Comparison of ENCODE assay signal across 8 cellular contexts in genomic region chr3:140898340-140899180, GRCh38. TPM values are rescaled to one million over a fixed set of nuclear protein-coding genes. Genes with fewer than 3 reads are reported as not detected.
A peak's percentile ranks its signal among the peaks of the same experiment; 100 is the strongest.
DNase-seq lines count a peak whose midpoint lies in the region; ATAC-seq and TF ChIP-seq lines count a peak whose summit lies in the region.

No MANE protein-coding gene starts in this region.

- no peak overlapping the region for H3K27ac Mint-ChIP-seq in endodermal cell

- no peak for ATAC-seq in HG02840 (IDR thresholded peaks at IDR 0.05; ENCODE audit: low FRiP score, unreplicated experiment)

- peaks cover 11% of the 10 kb centered on the region for H3K27me3 Mint-ChIP-seq in endodermal cell (ENCODE audit: insufficient read depth)

- peaks cover 20% of the 10 kb centered on the region for H3K4me1 Mint-ChIP-seq in endodermal cell

- H3K36me3 ChIP-seq in Peyer's patch (no peaks in the 10 kb centered on the region), endodermal cell (ENCODE audit: control insufficient read depth, insufficient read depth, low read length) (no peaks in the 10 kb centered on the region)

- H3K4me1 ChIP-seq in Peyer's patch (no peaks in the 10 kb centered on the region), endodermal cell (ENCODE audit: control insufficient read depth, insufficient read depth, low read length) (no peaks in the 10 kb centered on the region)

- no peak overlapping the region for H3K4me3 Mint-ChIP-seq in endodermal cell

- H3K9me3 Mint-ChIP-seq in endodermal cell = no peaks in the 10 kb centered on the region

- H3K27ac ChIP-seq in Peyer's patch = no peak overlapping the region
- no peak overlapping the region for H3K27ac ChIP-seq in endodermal cell (ENCODE audit: low read depth, low read length)

- no peak for TF ChIP-seq POLR2A in Peyer's patch (IDR thresholded peaks at IDR 0.05)

- H3K36me3 Mint-ChIP-seq in endodermal cell (ENCODE audit: low read depth) = no peaks in the 10 kb centered on the region

- no peak overlapping the region for H3K9ac ChIP-seq in endodermal cell (ENCODE audit: extremely low read depth, low read length, poor library complexity, severe bottlenecking)

- TF ChIP-seq CTCF in AG09309 (IDR thresholded peaks at IDR 0.05; ENCODE audit: control insufficient read depth, insufficient read depth, low read depth, low read length, missing control alignments) (peak; percentile 63), GM12865 (IDR thresholded peaks at IDR 0.05; ENCODE audit: insufficient read depth, low read depth, low read length, missing control alignments) (peak; percentile 48), LNCAP (IDR thresholded peaks at IDR 0.05) (peak; percentile 80), Peyer's patch (IDR thresholded peaks at IDR 0.05) (peak in 5 of 6 experiments; percentile 42 to 86 (median 78)), endodermal cell (conservative IDR thresholded peaks at IDR 0.05) (peak; percentile 76)

- WGBS in endodermal cell (ENCODE audit: insufficient coverage in 1 of 2, insufficient read length in 1 of 2), 2 experiments = 75% methylated on average over 3 of the region's 3 CpGs; no CpG with 5 or more reads in 1 of the 2 experiments

- H3K9me3 ChIP-seq in Peyer's patch (no peaks in the 10 kb centered on the region), endodermal cell (ENCODE audit: control insufficient read depth, low read length) (no peaks in the 10 kb centered on the region)

- no peak overlapping the region for H3K4me3 ChIP-seq in AG09309 (ENCODE audit: control insufficient read depth, low read depth, low read length)
- no peak overlapping the region for H3K4me3 ChIP-seq in GM12865 (ENCODE audit: low read depth, low read length)
- H3K4me3 ChIP-seq in Peyer's patch = no peak overlapping the region
- H3K4me3 ChIP-seq in endodermal cell (ENCODE audit: low read length) = no peak overlapping the region

- no peaks in the 10 kb centered on the region for H3K27me3 ChIP-seq in Peyer's patch
- no peaks in the 10 kb centered on the region for H3K27me3 ChIP-seq in endodermal cell (ENCODE audit: control insufficient read depth, insufficient read depth, low read length, poor library complexity, severe bottlenecking)

- DNase-seq in AG09309 (ENCODE audit: low read depth) (peak; percentile 78), GM12865 (ENCODE audit: low read depth) (peak; percentile 51), Peyer's patch (no peak), endodermal cell (no peak), middle frontal gyrus (ENCODE audit: extremely low spot score, low spot score) (peak; percentile 33), NCI-H187 treated with DMSO at 0.1 percent for 48 hours (lab: John Stamatoyannopoulos, UW) (no peak)

RNA-seq across cellular contexts. Expression of gene SLC25A36, which starts 43.1 kb away (rescaled TPM):
- total RNA-seq in Peyer's patch (10 to 100 TPM; 49.3 to 87.9 (median 53.2) TPM), endodermal cell (100 to 1,000 TPM in 1 of 2 donors, 10 to 100 TPM in 1; 82.6 to 101 TPM)
- polyA plus RNA-seq in endodermal cell (2013, experiment 1 of 2) = 112 TPM
- polyA plus RNA-seq in endodermal cell (2013, experiment 2 of 2) = 104 TPM

Comparison
In these comparisons a context has a peak if more than half of its experiments do, and no peak if none do; other contexts are left out.
1. DNase-seq: peak in AG09309 (single experiment), GM12865 (single experiment) and middle frontal gyrus (single experiment); none in Peyer's patch (0 of 3), endodermal cell (single experiment) and NCI-H187 treated with DMSO at 0.1 percent for 48 hours (single experiment).
2. Peak in every context shown above with its lines, with median percentiles within 50 percentile points of each other: CTCF ChIP-seq.